In the genomic region with DNA sequence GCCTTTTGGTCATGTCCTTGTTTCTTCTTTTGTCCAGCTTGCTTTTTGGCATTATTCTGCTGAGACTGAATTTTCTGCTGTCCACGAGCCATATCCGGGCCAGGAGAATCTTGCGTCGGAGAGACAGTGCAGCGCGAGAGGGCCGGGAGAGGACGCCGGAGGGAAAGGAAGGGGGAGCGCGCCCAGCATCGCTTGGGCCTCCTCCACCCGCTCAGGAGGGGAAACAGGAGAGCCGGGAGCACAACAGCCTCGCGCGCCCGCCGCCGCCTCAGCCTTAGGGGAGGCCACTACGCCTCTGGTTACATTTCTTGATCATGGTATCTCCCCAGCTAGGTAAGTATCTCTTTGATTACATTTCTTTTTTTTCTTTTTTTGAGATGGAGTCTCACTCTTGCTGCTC, we compare ENCODE assay signal across 1 cellular context.
TF ChIP-seq lines count a peak whose summit lies in the region.

No MANE protein-coding gene starts in this region.

TF ChIP-seq in HepG2, 621 proteins besides CTCF, POLR2A, EP300 and RAD21:
- TF ChIP-seq ZNF687 (CRISPR knock-in tag; IDR thresholded peaks at IDR 0.05) (peak; percentile 23; the same call in 1 of the 2 replicates), HCFC1 (IDR thresholded peaks at IDR 0.05; ENCODE audit: low read depth, low read length) (no peak), ZNF768 (CRISPR knock-in tag; IDR thresholded peaks at IDR 0.05) (peak; percentile 77; the same call in 1 of the 2 replicates), ZNF296 (CRISPR knock-in tag; conservative IDR thresholded peaks at IDR 0.05) (no peak), ZBTB42 (CRISPR knock-in tag; IDR thresholded peaks at IDR 0.05) (no peak)
